Comparison of ENCODE assay signal across 8 cellular contexts in the genomic region with DNA sequence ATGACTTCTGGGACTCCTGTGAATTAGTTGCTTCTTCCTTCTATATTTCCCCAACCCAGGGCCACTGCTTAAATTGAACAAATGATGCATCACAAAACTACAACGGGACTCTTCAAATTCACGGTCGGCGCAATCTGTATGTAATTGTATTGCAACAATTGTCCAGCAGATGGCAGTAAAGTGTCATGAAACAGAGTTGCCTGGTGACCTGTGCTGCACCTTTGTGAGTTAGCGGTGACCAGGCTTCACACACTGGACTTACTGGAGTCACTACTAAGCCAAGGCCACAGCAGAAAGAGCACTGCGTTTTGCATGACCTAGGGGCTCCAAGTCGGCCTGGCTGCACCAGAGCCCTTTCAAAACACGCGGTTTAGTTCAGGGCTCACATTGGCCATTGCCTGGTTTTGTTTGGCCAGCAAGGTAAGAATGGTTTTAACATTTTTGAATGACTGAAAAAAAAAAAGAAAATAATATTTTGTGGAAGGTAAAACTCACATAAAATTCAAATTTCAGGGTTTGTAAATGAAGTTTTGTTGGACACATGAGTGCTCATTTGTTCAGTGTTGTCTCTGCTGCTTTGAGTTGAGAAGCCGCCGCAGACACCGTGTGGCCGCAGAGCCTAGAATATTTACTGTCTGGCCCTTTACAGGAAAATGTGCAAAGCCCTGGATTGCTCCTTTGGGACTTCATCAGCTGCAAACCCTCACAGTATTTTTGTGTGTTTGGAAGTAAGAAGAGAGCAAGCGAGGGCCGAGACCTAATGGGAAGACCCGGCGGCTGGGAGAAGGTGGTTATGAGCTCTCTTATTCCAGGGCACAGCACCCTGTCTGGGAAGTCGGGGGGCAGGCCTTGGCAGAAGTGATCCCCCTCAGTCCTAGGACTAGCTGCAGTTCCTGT.
DNase-seq lines count a peak whose midpoint lies in the region; ATAC-seq and TF ChIP-seq lines count a peak whose summit lies in the region.

No MANE protein-coding gene starts in this region.

- ATAC-seq in HG02938 (IDR thresholded peaks at IDR 0.05; ENCODE audit: unreplicated experiment) (peak; percentile 66), GM18858 (IDR thresholded peaks at IDR 0.05; ENCODE audit: unreplicated experiment) (no peak)

- TF ChIP-seq CTCF in fibroblast of pulmonary artery (IDR thresholded peaks at IDR 0.05; ENCODE audit: low read length, missing control alignments) (peak; percentile 61), nephron progenitor cell (IDR thresholded peaks at IDR 0.05) (peak; percentile 68)

- peaks cover 39% of the 10 kb centered on the region for H3K4me1 Mint-ChIP-seq in nephron progenitor cell

- H3K4me3 Mint-ChIP-seq in nephron progenitor cell, result no peak overlapping the region

- no peaks in the 10 kb centered on the region for H3K36me3 Mint-ChIP-seq in nephron progenitor cell (ENCODE audit: low read depth)

- DNase-seq in activated CD8-positive, alpha-beta memory T cell treated with anti-CD3 and anti-CD28 coated beads for 24 hours, result peak; percentile 74
- no peak for DNase-seq in activated CD8-positive, alpha-beta memory T cell treated with anti-CD3 and anti-CD28 coated beads, Interleukin-2, amount 50 U/mL, for 48 hours
- DNase-seq in NCI-H510A treated with DMSO at 0.1 percent for 48 hours (lab: John Stamatoyannopoulos, UW) (peak; percentile 47), activated T-cell treated with anti-CD3 and anti-CD28 coated beads for 24 hours (ENCODE audit: low read depth) (peak; percentile 37), fibroblast of pulmonary artery (ENCODE audit: low read depth) (peak; percentile 86), nephron progenitor cell (peak; percentile 65)

- H3K27me3 Mint-ChIP-seq in nephron progenitor cell (ENCODE audit: low read depth, poor library complexity), result peaks cover 39% of the 10 kb centered on the region

- no peak overlapping the region for H3K27ac Mint-ChIP-seq in nephron progenitor cell

- H3K4me3 ChIP-seq in fibroblast of pulmonary artery (replicated peaks; ENCODE audit: low read depth, low read length), result no peak overlapping the region

- H3K9me3 Mint-ChIP-seq in nephron progenitor cell, result peaks cover 19% of the 10 kb centered on the region
